In the genomic region with DNA sequence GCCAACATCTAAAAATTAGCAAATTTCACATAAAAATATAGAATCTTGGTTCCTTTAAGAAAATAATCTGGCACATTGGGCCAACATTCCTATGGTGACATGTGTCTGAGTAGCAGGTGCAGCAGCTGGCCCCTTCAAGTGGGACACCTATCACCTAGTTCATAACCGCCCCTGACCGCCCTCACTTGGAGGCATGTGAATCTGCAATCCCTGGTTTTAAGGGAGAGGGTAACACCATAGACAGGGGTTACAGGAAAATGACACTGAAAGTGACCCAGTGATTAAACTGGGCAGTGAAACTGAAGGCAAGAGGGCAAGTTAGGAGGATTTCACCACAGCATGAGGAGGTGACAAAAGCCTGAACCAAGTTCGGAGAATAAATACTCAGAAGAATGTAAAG, we compare ENCODE assay signal across 8 cellular contexts. TPM values are rescaled to one million over a fixed set of nuclear protein-coding genes. Genes with fewer than 3 reads are reported as not detected.
DNase-seq lines count a peak whose midpoint lies in the region; ATAC-seq and TF ChIP-seq lines count a peak whose summit lies in the region.

No MANE protein-coding gene starts in this region.

- H3K27ac ChIP-seq in right atrium auricular region, result peak overlapping the region in 1 of 2 donors; percentile 85

- H3K27me3 ChIP-seq in right atrium auricular region, result no peaks in the 10 kb centered on the region

- peak overlapping the region; percentile 95 for H3K4me3 Mint-ChIP-seq in stimulated activated naive CD8-positive, alpha-beta T cell treated with anti-CD3 and anti-CD28 coated beads, Interleukin-15, Interleukin-2, amounts not matched to agents 100 ng/mL and 50 ng/mL, for 24 hours

- H3K4me3 ChIP-seq in right atrium auricular region, result peak overlapping the region; percentile 80 to 82

- peaks cover 0 to 34% of the 10 kb centered on the region in 2 donors for H3K4me1 ChIP-seq in right atrium auricular region

- H3K27me3 Mint-ChIP-seq in stimulated activated naive CD8-positive, alpha-beta T cell treated with anti-CD3 and anti-CD28 coated beads, Interleukin-15, Interleukin-2, amounts not matched to agents 100 ng/mL and 50 ng/mL, for 24 hours, result no peaks in the 10 kb centered on the region

- peak overlapping the region; percentile 86 for H3K27ac Mint-ChIP-seq in stimulated activated naive CD8-positive, alpha-beta T cell treated with anti-CD3 and anti-CD28 coated beads, Interleukin-15, Interleukin-2, amounts not matched to agents 100 ng/mL and 50 ng/mL, for 24 hours

- no peaks in the 10 kb centered on the region for H3K36me3 ChIP-seq in right atrium auricular region

- H3K36me3 Mint-ChIP-seq in stimulated activated naive CD8-positive, alpha-beta T cell treated with anti-CD3 and anti-CD28 coated beads, Interleukin-15, Interleukin-2, amounts not matched to agents 100 ng/mL and 50 ng/mL, for 24 hours (ENCODE audit: low read depth), result peaks cover 19% of the 10 kb centered on the region

- H3K4me1 Mint-ChIP-seq in stimulated activated naive CD8-positive, alpha-beta T cell treated with anti-CD3 and anti-CD28 coated beads, Interleukin-15, Interleukin-2, amounts not matched to agents 100 ng/mL and 50 ng/mL, for 24 hours (ENCODE audit: low read depth), result peaks cover 49% of the 10 kb centered on the region

- no peak for ATAC-seq in HG02610 (IDR thresholded peaks at IDR 0.05; ENCODE audit: unreplicated experiment)

- H3K9me3 Mint-ChIP-seq in stimulated activated naive CD8-positive, alpha-beta T cell treated with anti-CD3 and anti-CD28 coated beads, Interleukin-15, Interleukin-2, amounts not matched to agents 100 ng/mL and 50 ng/mL, for 24 hours, result peaks cover 4% of the 10 kb centered on the region

- TF ChIP-seq CTCF in right atrium auricular region (IDR thresholded peaks at IDR 0.05), result no peak

- DNase-seq in NCI-H82 (lab: John Stamatoyannopoulos, UW) (peak; percentile 23), NCI-H82 treated with DMSO at 0.1 percent for 48 hours (lab: John Stamatoyannopoulos, UW; ENCODE audit: unreplicated experiment) (no peak), SW480 (ENCODE audit: low spot score) (peak; percentile 14), right atrium auricular region (ENCODE audit: low spot score) (no peak), GDM1 (lab: John Stamatoyannopoulos, UW) (no peak), UCSD-AML1 (lab: John Stamatoyannopoulos, UW; ENCODE audit: unreplicated experiment) (no peak)

- H3K9me3 ChIP-seq in right atrium auricular region, result no peaks in the 10 kb centered on the region

RNA-seq across cellular contexts. Expression of a gene that starts 1.1 kb away (rescaled TPM):
- total RNA-seq in right atrium auricular region, result 10 to 100 TPM; 40.3 to 45.4 TPM

Comparison
In these comparisons a context has a peak if more than half of its experiments do, and no peak if none do; other contexts are left out.
1. DNase-seq: peak in NCI-H82 (single experiment) and SW480 (single experiment); none in NCI-H82 treated with DMSO at 0.1 percent for 48 hours (single experiment), right atrium auricular region (single experiment), GDM1 (single experiment) and UCSD-AML1 (single experiment).